Comparison of ENCODE assay signal across 27 cellular contexts in genomic region chr6:121505284-121505683, GRCh38.
"Had no signal": no experiment of that assay in that cellular context is flagged by ENCODE, and none has a peak within 500 bp of the region (broad histone marks: within the 10 kb centered on the region; RNA-seq: fewer than 3 reads in every experiment).

No MANE protein-coding gene starts in this region.

- FAIRE-seq: small intestine had no signal

- H3K4me1 ChIP-seq: adrenal gland, left lung had no signal

- H3K4me3 ChIP-seq: adrenal gland, body of pancreas, cardiac muscle cell, coronary artery, left lung, lower lobe of right lung, mucosa of descending colon, sigmoid colon, suprapubic skin, tibial artery, upper lobe of right lung had no signal

- DNase-seq: activated CD4-positive, alpha-beta T cell treated with anti-CD3 and anti-CD28 coated beads for 4 hours; activated CD4-positive, alpha-beta T cell treated with anti-CD3 and anti-CD28 coated beads, Interleukin-2, amount 50 U/mL, for 48 hours; activated CD4-positive, CD25-positive, alpha-beta regulatory T cell; activated CD8-positive, alpha-beta memory T cell treated with anti-CD3 and anti-CD28 coated beads for 24 hours; activated effector memory CD4-positive, alpha-beta T cell treated with anti-CD3 and anti-CD28 coated beads, Interleukin-2, amount 50 U/mL, for 16 hours; activated naive CD4-positive, alpha-beta T cell treated with anti-CD3 and anti-CD28 coated beads for 36 hours; activated naive CD8-positive, alpha-beta T cell treated with anti-CD3 and anti-CD28 coated beads for 36 hours; activated T-cell treated with anti-CD3 and anti-CD28 coated beads, Interleukin-2, amount 50 U/mL, for 1 hour; adrenal gland; aorta; body of pancreas; cerebellar nuclear complex; endodermal cell; kidney glomerular epithelial cell; left lung; lower lobe of right lung; mucosa of descending colon; sigmoid colon; small intestine; stimulated activated CD4-positive, alpha-beta T cell treated with anti-CD3 and anti-CD28 coated beads, Interleukin-1b, Interleukin-23, amount 100 ng/mL, for 48 hours; stimulated activated CD4-positive, alpha-beta T cell treated with anti-CD3 and anti-CD28 coated beads, Interleukin-4, amount 100 ng/mL, for 4 hours; stimulated activated naive B cell treated with anti-CD40 and anti-IgM and Interleukin-4, amounts not matched to agents 10 μg/mL and 1 μg/mL and 100 μg/mL, for 72 hours; tibial artery; upper lobe of right lung had no signal

- H3K36me3 ChIP-seq: adrenal gland, cardiac muscle cell, left lung, lower lobe of right lung, sigmoid colon, suprapubic skin, tibial artery, upper lobe of right lung had no signal

- H3K27ac ChIP-seq: cardiac muscle cell, coronary artery, lower lobe of right lung, suprapubic skin had no signal

- H3K27me3 ChIP-seq: adrenal gland, body of pancreas, cardiac muscle cell, left lung, sigmoid colon, suprapubic skin, tibial artery, upper lobe of right lung had no signal

- H3K9me3 ChIP-seq: adrenal gland, body of pancreas, left lung, lower lobe of right lung, mucosa of descending colon, sigmoid colon, suprapubic skin, tibial artery, upper lobe of right lung had no signal
